13 cellular contexts compared by ENCODE assay signal in the genomic region with DNA sequence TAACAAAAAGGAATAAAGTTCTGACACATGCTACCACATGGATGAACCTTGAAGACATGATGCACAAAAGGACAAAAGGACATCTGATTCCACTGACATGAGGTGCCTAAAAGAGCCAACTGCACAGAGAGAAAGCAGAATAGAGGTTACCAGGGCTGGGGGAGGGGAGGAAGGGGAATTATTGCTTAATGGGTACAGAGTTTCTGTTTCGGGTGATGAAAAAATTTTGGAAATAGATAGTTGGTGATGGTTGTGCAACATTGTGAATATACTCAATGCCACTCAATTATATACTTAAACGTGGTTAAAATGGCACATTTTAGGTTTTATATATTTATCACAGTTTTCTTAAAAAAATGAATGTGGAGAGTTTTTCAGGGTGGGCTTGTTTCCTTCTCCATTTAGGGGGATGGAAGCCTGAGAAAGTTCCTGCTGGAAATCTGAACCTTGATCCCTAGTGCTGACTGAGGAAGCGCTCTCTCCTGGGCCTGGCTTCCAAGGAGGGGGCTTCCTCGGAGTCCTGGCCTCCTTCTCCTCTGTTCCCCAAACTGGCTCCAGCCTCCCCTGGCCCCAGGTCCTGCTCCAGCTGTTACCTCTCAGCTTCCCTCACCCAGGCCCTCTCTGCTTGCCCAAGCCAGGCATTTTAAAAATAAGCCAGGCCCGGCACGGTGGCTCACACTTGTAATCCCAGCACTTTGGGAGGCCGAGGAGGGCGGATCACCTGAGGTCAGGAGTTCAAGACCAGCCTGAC.
DNase-seq lines count a peak whose midpoint lies in the region; ATAC-seq and TF ChIP-seq lines count a peak whose summit lies in the region.
"Had no signal": no experiment of that assay in that cellular context is flagged by ENCODE, and none has a peak within 500 bp of the region (broad histone marks: within the 10 kb centered on the region; RNA-seq: fewer than 3 reads in every experiment).

No MANE protein-coding gene starts in this region.

- no peaks in the 10 kb centered on the region for H3K9me3 ChIP-seq in neutrophil
- H3K9me3 ChIP-seq in testis, result no peaks in the 10 kb centered on the region
- H3K9me3 ChIP-seq: upper lobe of left lung had no signal

- H3K27ac ChIP-seq in neutrophil (peak overlapping the region; percentile 78), testis (no peak overlapping the region)

- no peak overlapping the region for H3K4me3 ChIP-seq in neutrophil (ENCODE audit: low read depth in 1 of 2, low read length in 1 of 2)
- no peak overlapping the region for H3K4me3 ChIP-seq in testis
- H3K4me3 ChIP-seq: upper lobe of left lung had no signal

- no peaks in the 10 kb centered on the region for H3K27me3 Mint-ChIP-seq in activated CD4-positive, alpha-beta memory T cell treated with anti-CD3 and anti-CD28 coated beads for 36 hours
- H3K27me3 Mint-ChIP-seq in activated CD4-positive, alpha-beta memory T cell treated with anti-CD3 and anti-CD28 coated beads, Interleukin-2, amount 10 ng/mL, durations not matched to agents 7 days and 5 days, result no peaks in the 10 kb centered on the region
- no peaks in the 10 kb centered on the region for H3K27me3 Mint-ChIP-seq in chondrocyte (ENCODE audit: low read depth)
- H3K27me3 Mint-ChIP-seq: dendritic cell treated with granulocyte-macrophage colony-stimulating factor and Interleukin-4, amounts not matched to agents 40 ng/mL and 50 ng/mL, for 4 days had no signal

- peaks cover 4% of the 10 kb centered on the region for H3K36me3 Mint-ChIP-seq in activated CD4-positive, alpha-beta memory T cell treated with anti-CD3 and anti-CD28 coated beads for 36 hours
- H3K36me3 Mint-ChIP-seq in activated CD4-positive, alpha-beta memory T cell treated with anti-CD3 and anti-CD28 coated beads, Interleukin-2, amount 10 ng/mL, durations not matched to agents 7 days and 5 days (ENCODE audit: low read depth), result peaks cover 6% of the 10 kb centered on the region
- peaks cover 5% of the 10 kb centered on the region for H3K36me3 Mint-ChIP-seq in chondrocyte (ENCODE audit: low read depth)

- intact Hi-C loops in activated CD4-positive, alpha-beta memory T cell treated with anti-CD3 and anti-CD28 coated beads for 36 hours (cut with micrococcal nuclease), result no loop called here
- intact Hi-C loops in testis (cut with DNase I; ENCODE audit: low total_unique reads), result no loop called here

- TF ChIP-seq CTCF in chondrocyte (IDR thresholded peaks at IDR 0.05), result no peak
- no peak for TF ChIP-seq CTCF in neutrophil (IDR thresholded peaks at IDR 0.05)
- no peak for TF ChIP-seq CTCF in testis (IDR thresholded peaks at IDR 0.05)

- no peaks in the 10 kb centered on the region for H3K36me3 ChIP-seq in neutrophil
- H3K36me3 ChIP-seq in testis (ENCODE audit: low read depth, missing control alignments), result no peaks in the 10 kb centered on the region
- H3K36me3 ChIP-seq: upper lobe of left lung had no signal

- CTCF ChIA-PET in activated CD4-positive, alpha-beta memory T cell treated with anti-CD3 and anti-CD28 coated beads for 36 hours (lab: Charles Lee), result interaction anchor here (0.6 to 3.1 kb wide), 2 partner anchors 17 to 35 kb away, joined by 3 to 15 read pairs; no protein-coding TSS in a partner anchor
- CTCF ChIA-PET in activated CD4-positive, alpha-beta memory T cell treated with anti-CD3 and anti-CD28 coated beads, Interleukin-2, amount 10 ng/mL, durations not matched to agents 7 days and 5 days (lab: Charles Lee), result no interaction called here

- H3K27me3 ChIP-seq in neutrophil, result no peaks in the 10 kb centered on the region
- no peaks in the 10 kb centered on the region for H3K27me3 ChIP-seq in testis
- H3K27me3 ChIP-seq: upper lobe of left lung had no signal

- WGBS in testis, 2 donors, result 88 to 89% methylated on average over 8 of the region's 8 CpGs

- no peaks in the 10 kb centered on the region for H3K9me3 Mint-ChIP-seq in activated CD4-positive, alpha-beta memory T cell treated with anti-CD3 and anti-CD28 coated beads for 36 hours
- H3K9me3 Mint-ChIP-seq in activated CD4-positive, alpha-beta memory T cell treated with anti-CD3 and anti-CD28 coated beads, Interleukin-2, amount 10 ng/mL, durations not matched to agents 7 days and 5 days, result no peaks in the 10 kb centered on the region
- H3K9me3 Mint-ChIP-seq in chondrocyte (ENCODE audit: low read depth), result no peaks in the 10 kb centered on the region
- H3K9me3 Mint-ChIP-seq: dendritic cell treated with granulocyte-macrophage colony-stimulating factor and Interleukin-4, amounts not matched to agents 40 ng/mL and 50 ng/mL, for 4 days had no signal

- POLR2A ChIA-PET in activated CD4-positive, alpha-beta memory T cell treated with anti-CD3 and anti-CD28 coated beads for 36 hours (lab: Charles Lee), result no interaction called here
- POLR2A ChIA-PET in activated CD4-positive, alpha-beta memory T cell treated with anti-CD3 and anti-CD28 coated beads, Interleukin-2, amount 10 ng/mL, durations not matched to agents 7 days and 5 days (lab: Charles Lee), result no interaction called here

- peaks cover 58% of the 10 kb centered on the region for H3K4me1 Mint-ChIP-seq in activated CD4-positive, alpha-beta memory T cell treated with anti-CD3 and anti-CD28 coated beads for 36 hours (ENCODE audit: low read depth)
- peaks cover 38% of the 10 kb centered on the region for H3K4me1 Mint-ChIP-seq in activated CD4-positive, alpha-beta memory T cell treated with anti-CD3 and anti-CD28 coated beads, Interleukin-2, amount 10 ng/mL, durations not matched to agents 7 days and 5 days
- peaks cover 6% of the 10 kb centered on the region for H3K4me1 Mint-ChIP-seq in chondrocyte (ENCODE audit: low read depth)

- no peak for DNase-seq in activated CD4-positive, alpha-beta memory T cell treated with anti-CD3 and anti-CD28 coated beads for 36 hours
- DNase-seq in activated CD4-positive, alpha-beta memory T cell treated with anti-CD3 and anti-CD28 coated beads, Interleukin-2, amount 10 ng/mL, durations not matched to agents 7 days and 5 days, result no peak
- peak; percentile 75 to 88 for DNase-seq in NOMO-1 (lab: John Stamatoyannopoulos, UW; ENCODE audit: unreplicated experiment in 2 of 2)
- DNase-seq in chondrocyte (ENCODE audit: low spot score), result peak; percentile 50
- no peak for DNase-seq in testis
- DNase-seq: activated gamma-delta T cell treated with Interleukin-2 at 50 U/mL for 16 hours, erythroblast, NCI-H226, upper lobe of left lung had no signal

- TF ChIP-seq POLR2A in testis (IDR thresholded peaks at IDR 0.05), result no peak

- ATAC-seq in GM21526 (IDR thresholded peaks at IDR 0.05; ENCODE audit: low FRiP score, unreplicated experiment) (no peak), HG03378 (IDR thresholded peaks at IDR 0.05; ENCODE audit: unreplicated experiment) (no peak)

- H3K27ac Mint-ChIP-seq in activated CD4-positive, alpha-beta memory T cell treated with anti-CD3 and anti-CD28 coated beads for 36 hours, result peak overlapping the region; percentile 62
- no peak overlapping the region for H3K27ac Mint-ChIP-seq in activated CD4-positive, alpha-beta memory T cell treated with anti-CD3 and anti-CD28 coated beads, Interleukin-2, amount 10 ng/mL, durations not matched to agents 7 days and 5 days
- no peak overlapping the region for H3K27ac Mint-ChIP-seq in chondrocyte (ENCODE audit: unreplicated experiment)
- H3K27ac Mint-ChIP-seq: dendritic cell treated with granulocyte-macrophage colony-stimulating factor and Interleukin-4, amounts not matched to agents 40 ng/mL and 50 ng/mL, for 4 days had no signal

- H3K4me3 Mint-ChIP-seq in activated CD4-positive, alpha-beta memory T cell treated with anti-CD3 and anti-CD28 coated beads for 36 hours, result no peak overlapping the region
- H3K4me3 Mint-ChIP-seq in activated CD4-positive, alpha-beta memory T cell treated with anti-CD3 and anti-CD28 coated beads, Interleukin-2, amount 10 ng/mL, durations not matched to agents 7 days and 5 days, result no peak overlapping the region
- H3K4me3 Mint-ChIP-seq in chondrocyte (ENCODE audit: unreplicated experiment), result no peak overlapping the region
- H3K4me3 Mint-ChIP-seq: dendritic cell treated with granulocyte-macrophage colony-stimulating factor and Interleukin-4, amounts not matched to agents 40 ng/mL and 50 ng/mL, for 4 days had no signal

- H3K4me1 ChIP-seq in neutrophil (ENCODE audit: control insufficient read depth in 1 of 2, insufficient read depth in 1 of 2, low read depth in 1 of 2, low read length in 1 of 2), result peaks cover 49 to 60% of the 10 kb centered on the region in 2 experiments
- peaks cover 9% of the 10 kb centered on the region for H3K4me1 ChIP-seq in testis

Comparison
In these comparisons a context has a peak if more than half of its experiments do, and no peak if none do; other contexts are left out.
1. DNase-seq: peak in NOMO-1 (2 of 2) and chondrocyte (single experiment); none in activated CD4-positive, alpha-beta memory T cell treated with anti-CD3 and anti-CD28 coated beads for 36 hours (single experiment), activated CD4-positive, alpha-beta memory T cell treated with anti-CD3 and anti-CD28 coated beads, Interleukin-2, amount 10 ng/mL, durations not matched to agents 7 days and 5 days (single experiment) and testis (single experiment).